In the genomic region with DNA sequence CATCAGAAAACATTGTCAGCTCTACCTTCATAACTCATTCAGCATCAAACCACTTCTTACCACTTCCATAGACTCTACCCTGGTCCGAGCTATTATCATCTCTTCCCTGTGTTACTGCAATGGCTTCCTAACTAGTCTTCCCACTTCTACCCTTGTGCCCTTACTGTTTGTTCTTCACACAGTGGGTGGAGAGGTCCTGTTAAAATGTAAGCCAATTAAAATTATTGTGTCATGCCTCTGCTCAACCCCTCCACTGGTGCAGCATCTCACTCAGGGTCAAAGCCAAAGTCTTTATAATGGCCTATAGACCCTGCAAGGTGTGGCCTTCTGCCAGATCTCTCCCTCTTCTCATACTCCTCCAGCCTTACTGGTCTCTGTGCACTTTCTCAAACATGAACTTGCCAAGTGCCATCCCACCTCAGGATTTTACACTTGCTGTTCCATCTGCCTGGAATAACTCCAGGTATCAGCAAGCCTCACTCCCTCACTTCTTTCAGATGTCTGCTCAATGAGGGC, we compare ENCODE assay signal across 23 cellular contexts. TPM values are rescaled to one million over a fixed set of nuclear protein-coding genes. Genes with fewer than 3 reads are reported as not detected.
"Had no signal": no experiment of that assay in that cellular context is flagged by ENCODE, and none has a peak within 500 bp of the region (broad histone marks: within the 10 kb centered on the region; RNA-seq: fewer than 3 reads in every experiment).

No MANE protein-coding gene starts in this region.

- DNase-seq: hypothalamus; immature natural killer cell; kidney; left ventricle myocardium inferior; mesendoderm; naive thymus-derived CD4-positive, alpha-beta T cell; ovary; right lobe of liver; stimulated activated CD4-positive, alpha-beta T cell treated with anti-CD3 and anti-CD28 coated beads, Interleukin-12 subunit alpha, Interleukin-12 subunit beta, amount 100 ng/mL, for 4 hours; stimulated activated CD4-positive, alpha-beta T cell treated with anti-CD3 and anti-CD28 coated beads, Interleukin-15, amount 100 ng/mL, for 24 hours; stimulated activated CD4-positive, alpha-beta T cell treated with anti-CD3 and anti-CD28 coated beads, Interleukin-2, amount 100 ng/mL, for 24 hours; stimulated activated CD4-positive, alpha-beta T cell treated with anti-CD3 and anti-CD28 coated beads, Interleukin-4, amount 100 ng/mL, for 1 hour; stimulated activated naive CD4-positive, alpha-beta T cell; upper lobe of left lung had no signal

- H3K27ac ChIP-seq: left ventricle myocardium inferior, ovary, right atrium auricular region, right lobe of liver, tibial nerve, upper lobe of left lung, vagina had no signal

- H3K36me3 ChIP-seq: left ventricle myocardium inferior, ovary, right atrium auricular region, right lobe of liver, tibial nerve, upper lobe of left lung, vagina had no signal

- H3K4me3 ChIP-seq: left ventricle myocardium inferior, lung, ovary, right atrium auricular region, right lobe of liver, tibial nerve, upper lobe of left lung, vagina had no signal

- H3K36me3 Mint-ChIP-seq: immature natural killer cell; mesothelial cell of epicardium; naive thymus-derived CD4-positive, alpha-beta T cell; natural killer cell treated with Interleukin-12 subunit alpha and Interleukin-12 subunit beta and Interleukin-15 and Interleukin-18, amount 100 ng/mL, for 72 hours had no signal

- FAIRE-seq: islet of Langerhans, kidney had no signal

- H3K4me3 Mint-ChIP-seq: immature natural killer cell; mesothelial cell of epicardium; naive thymus-derived CD4-positive, alpha-beta T cell; natural killer cell treated with Interleukin-12 subunit alpha and Interleukin-12 subunit beta and Interleukin-15 and Interleukin-18, amount 100 ng/mL, for 72 hours; stimulated activated naive CD8-positive, alpha-beta T cell treated with anti-CD3 and anti-CD28 coated beads, Interleukin-15, Interleukin-2, amounts not matched to agents 100 ng/mL and 50 ng/mL, for 24 hours had no signal

- H3K27ac Mint-ChIP-seq: immature natural killer cell; mesothelial cell of epicardium; naive thymus-derived CD4-positive, alpha-beta T cell; natural killer cell treated with Interleukin-12 subunit alpha and Interleukin-12 subunit beta and Interleukin-15 and Interleukin-18, amount 100 ng/mL, for 72 hours; progenitor cell of endocrine pancreas; stimulated activated naive CD8-positive, alpha-beta T cell treated with anti-CD3 and anti-CD28 coated beads, Interleukin-15, Interleukin-2, amounts not matched to agents 100 ng/mL and 50 ng/mL, for 24 hours had no signal

- H3K9me3 Mint-ChIP-seq: immature natural killer cell; mesothelial cell of epicardium; natural killer cell treated with Interleukin-12 subunit alpha and Interleukin-12 subunit beta and Interleukin-15 and Interleukin-18, amount 100 ng/mL, for 72 hours; stimulated activated naive CD8-positive, alpha-beta T cell treated with anti-CD3 and anti-CD28 coated beads, Interleukin-15, Interleukin-2, amounts not matched to agents 100 ng/mL and 50 ng/mL, for 24 hours had no signal

- H3K9me3 ChIP-seq: left ventricle myocardium inferior, ovary, right atrium auricular region, right lobe of liver, tibial nerve, upper lobe of left lung, vagina had no signal

- ATAC-seq: naive thymus-derived CD4-positive, alpha-beta T cell had no signal

- H3K27me3 ChIP-seq: ovary, right atrium auricular region, right lobe of liver, vagina had no signal

RNA-seq across cellular contexts. Expression of gene ARAP3, which starts 22.8 kb away (rescaled TPM):
- polyA plus RNA-seq: naive thymus-derived CD4-positive, alpha-beta T cell had no signal
